Comparison of ENCODE assay signal across 9 cellular contexts in genomic region chr2:207869784-207870778, GRCh38.
DNase-seq lines count a peak whose midpoint lies in the region; ATAC-seq and TF ChIP-seq lines count a peak whose summit lies in the region.
"Had no signal": no experiment of that assay in that cellular context is flagged by ENCODE, and none has a peak within 500 bp of the region (broad histone marks: within the 10 kb centered on the region; RNA-seq: fewer than 3 reads in every experiment).

No MANE protein-coding gene starts in this region.

- peak; percentile 56 for ATAC-seq in GM21825 (IDR thresholded peaks at IDR 0.05; ENCODE audit: unreplicated experiment)
- ATAC-seq in foreskin keratinocyte, result peak; percentile 78
- ATAC-seq in HG02571 (IDR thresholded peaks at IDR 0.05; ENCODE audit: unreplicated experiment), result no peak
- no peak for ATAC-seq in GM18519 (IDR thresholded peaks at IDR 0.05; ENCODE audit: low FRiP score, unreplicated experiment)

- TF ChIP-seq CTCF in AG04450 (IDR thresholded peaks at IDR 0.05; ENCODE audit: low read depth, low read length) (no peak), foreskin keratinocyte (conservative IDR thresholded peaks at IDR 0.05) (no peak)

- no peak overlapping the region for H3K4me3 ChIP-seq in AG04450 (ENCODE audit: low read depth, low read length)

- H3K27me3 ChIP-seq in AG04450 (ENCODE audit: control insufficient read depth, insufficient read depth, low read length) (no peaks in the 10 kb centered on the region), foreskin keratinocyte (no peaks in the 10 kb centered on the region)

- POLR2A ChIA-PET in AG04450 (lab: Yijun Ruan, JAX), result interaction anchor here (0.8 to 0.9 kb wide), 2 partner anchors 69 to 161 kb away, joined by 3 to 5 read pairs; no protein-coding TSS in a partner anchor

- CTCF ChIA-PET in AG04450 (lab: Charles Lee), result interaction anchor here (0.6 to 2.9 kb wide), 5 partner anchors 9 to 203 kb away, joined by 3 to 12 read pairs (median 3); no protein-coding TSS in a partner anchor

- H3K27ac ChIP-seq in AG04450 (ENCODE audit: low read depth, low read length) (peak overlapping the region; percentile 63), foreskin keratinocyte (no peak overlapping the region)
- H3K27ac ChIP-seq: C4-2B had no signal

- peak; percentile 39 for DNase-seq in AG04450 (ENCODE audit: low read depth, low spot score)
- DNase-seq in NOMO-1 treated with dmso at 0.1 percent for 144 hours (lab: John Stamatoyannopoulos, UW; ENCODE audit: unreplicated experiment), result peak; percentile 36
- DNase-seq in foreskin keratinocyte, result peak; percentile 23 to 50
- DNase-seq in HUDEP-2 (lab: John Stamatoyannopoulos, UW; ENCODE audit: unreplicated experiment in 76 of 76), result no peak
- no peak for DNase-seq in anterior cingulate cortex (lab: John Stamatoyannopoulos, UW)

- no peaks in the 10 kb centered on the region for H3K9me3 ChIP-seq in AG04450 (ENCODE audit: control insufficient read depth, insufficient read depth, low read length)

- H3K4me1 ChIP-seq in foreskin keratinocyte, result no peaks in the 10 kb centered on the region

Comparison
In these comparisons a context has a peak if more than half of its experiments do, and no peak if none do; other contexts are left out.
1. DNase-seq: peak in AG04450 (single experiment), NOMO-1 treated with dmso at 0.1 percent for 144 hours (single experiment) and foreskin keratinocyte (2 of 2); none in HUDEP-2 (0 of 76) and anterior cingulate cortex (0 of 58).
2. ATAC-seq: peak in GM21825 (single experiment) and foreskin keratinocyte (single experiment); none in HG02571 (single experiment) and GM18519 (single experiment).